ENCODE assay signal across 24 cellular contexts in genomic region chr21:16007933-16008332, GRCh38.
DNase-seq lines count a peak whose midpoint lies in the region; ATAC-seq and TF ChIP-seq lines count a peak whose summit lies in the region.
"Had no signal": no experiment of that assay in that cellular context is flagged by ENCODE, and none has a peak within 500 bp of the region (broad histone marks: within the 10 kb centered on the region; RNA-seq: fewer than 3 reads in every experiment).

No MANE protein-coding gene starts in this region.

- H3K9me3 Mint-ChIP-seq in mesothelial cell of epicardium, result peaks cover 16% of the 10 kb centered on the region

- ATAC-seq in RWPE2 (ENCODE audit: low read depth), result 0 out of 3 replicates have a peak, but pooled peaks have one; percentile 25
- ATAC-seq in stimulated activated naive CD8-positive, alpha-beta T cell treated with anti-CD3 and anti-CD28 coated beads, Interleukin-15, Interleukin-2, amounts not matched to agents 100 U/mL and 50 U/mL, for 24 hours, result no peak
- ATAC-seq: CD8-positive, alpha-beta T cell; PC-3 had no signal

- no peaks in the 10 kb centered on the region for H3K27me3 Mint-ChIP-seq in mesothelial cell of epicardium (ENCODE audit: low read depth)
- H3K27me3 Mint-ChIP-seq: B cell had no signal

- H3K27ac ChIP-seq in RWPE2 (ENCODE audit: poor library complexity, severe bottlenecking) (no peak overlapping the region), adrenal gland (no peak overlapping the region)
- H3K27ac ChIP-seq: C4-2B, SJSA1 had no signal

- H3K4me3 Mint-ChIP-seq in mesothelial cell of epicardium, result no peak overlapping the region
- H3K4me3 Mint-ChIP-seq: B cell; CD8-positive, alpha-beta T cell had no signal

- no peaks in the 10 kb centered on the region for H3K27me3 ChIP-seq in RWPE2 (ENCODE audit: insufficient read depth, poor library complexity, severe bottlenecking)
- no peaks in the 10 kb centered on the region for H3K27me3 ChIP-seq in adrenal gland
- H3K27me3 ChIP-seq: SJSA1 had no signal

- no peaks in the 10 kb centered on the region for H3K36me3 ChIP-seq in RWPE2 (ENCODE audit: low read depth)
- no peaks in the 10 kb centered on the region for H3K36me3 ChIP-seq in adrenal gland (replicated peaks in 1 of 2)
- H3K36me3 ChIP-seq: SJSA1 had no signal

- H3K9me3 ChIP-seq in RWPE2 (ENCODE audit: severe bottlenecking), result no peaks in the 10 kb centered on the region
- H3K9me3 ChIP-seq in adrenal gland (replicated peaks in 1 of 3), result no peaks in the 10 kb centered on the region
- H3K9me3 ChIP-seq: Caco-2, SJSA1 had no signal

- TF ChIP-seq CTCF in RWPE2 (IDR thresholded peaks at IDR 0.05; ENCODE audit: poor library complexity, severe bottlenecking), result no peak
- no peak for TF ChIP-seq CTCF in epithelial cell of esophagus (IDR thresholded peaks at IDR 0.05; ENCODE audit: insufficient read depth, low read depth, low read length, missing control alignments)
- TF ChIP-seq CTCF in mesothelial cell of epicardium (IDR thresholded peaks at IDR 0.05; ENCODE audit: unreplicated experiment), result no peak
- TF ChIP-seq CTCF in adrenal gland (IDR thresholded peaks at IDR 0.05), result no peak

- H3K27ac Mint-ChIP-seq in mesothelial cell of epicardium, result peak overlapping the region; percentile 96
- H3K27ac Mint-ChIP-seq: B cell; CD8-positive, alpha-beta T cell had no signal

- H3K4me3 ChIP-seq in RWPE2 (ENCODE audit: severe bottlenecking), result no peak overlapping the region
- H3K4me3 ChIP-seq in epithelial cell of esophagus (ENCODE audit: low read length), result no peak overlapping the region
- H3K4me3 ChIP-seq in adrenal gland, result no peak overlapping the region
- H3K4me3 ChIP-seq: SJSA1 had no signal

- peaks cover 51% of the 10 kb centered on the region for H3K4me1 Mint-ChIP-seq in mesothelial cell of epicardium
- H3K4me1 Mint-ChIP-seq: B cell had no signal

- H3K36me3 Mint-ChIP-seq in mesothelial cell of epicardium, result peaks cover 21% of the 10 kb centered on the region
- H3K36me3 Mint-ChIP-seq: CD8-positive, alpha-beta T cell had no signal

- 75 to 83% (median 79%) methylated on average over 2 of the region's 2 CpGs for WGBS in adrenal gland, 4 donors

- DNase-seq in RWPE2 (ENCODE audit: low spot score), result no peak
- DNase-seq in epithelial cell of esophagus (ENCODE audit: low read depth), result peak; percentile 10
- DNase-seq in mesothelial cell of epicardium (ENCODE audit: low spot score in 2 of 2, unreplicated experiment in 2 of 2), result no peak
- DNase-seq in adrenal gland, result no peak
- DNase-seq in DMS79 treated with DMSO at 0.1 percent for 48 hours (lab: John Stamatoyannopoulos, UW), result no peak
- no peak for DNase-seq in stimulated activated naive CD8-positive, alpha-beta T cell treated with anti-CD3 and anti-CD28 coated beads, Interleukin-15, Interleukin-2, amounts not matched to agents 100 U/mL and 50 U/mL, for 24 hours
- no peak for DNase-seq in A172 (ENCODE audit: low spot score)
- DNase-seq: Caco-2; CD8-positive, alpha-beta T cell; GF-D8; KG1; MM.1S; NCI-H1417; NCI-H1694; NCI-H2029 treated with DMSO at 0.1 percent for 48 hours; NCI-H446 treated with DMSO at 0.1 percent for 48 hours; NCI-H526; NCI-H82; NK-92 treated with Interleukin-12 subunit alpha and Interleukin-12 subunit beta, amount 100 ng/mL, for 24 hours; PC-3; Right ventricle myocardium superior had no signal

- no peak for TF ChIP-seq POLR2A in adrenal gland (IDR thresholded peaks at IDR 0.05)

- H3K4me1 ChIP-seq in RWPE2 (ENCODE audit: insufficient read depth, poor library complexity, severe bottlenecking) (no peaks in the 10 kb centered on the region), adrenal gland (replicated peaks in 1 of 2) (no peaks in the 10 kb centered on the region)
- H3K4me1 ChIP-seq: Caco-2, SJSA1 had no signal

- intact Hi-C loops in adrenal gland (cut with DNase I), result no loop called here
